1 cellular context compared by ENCODE assay signal in the genomic region with DNA sequence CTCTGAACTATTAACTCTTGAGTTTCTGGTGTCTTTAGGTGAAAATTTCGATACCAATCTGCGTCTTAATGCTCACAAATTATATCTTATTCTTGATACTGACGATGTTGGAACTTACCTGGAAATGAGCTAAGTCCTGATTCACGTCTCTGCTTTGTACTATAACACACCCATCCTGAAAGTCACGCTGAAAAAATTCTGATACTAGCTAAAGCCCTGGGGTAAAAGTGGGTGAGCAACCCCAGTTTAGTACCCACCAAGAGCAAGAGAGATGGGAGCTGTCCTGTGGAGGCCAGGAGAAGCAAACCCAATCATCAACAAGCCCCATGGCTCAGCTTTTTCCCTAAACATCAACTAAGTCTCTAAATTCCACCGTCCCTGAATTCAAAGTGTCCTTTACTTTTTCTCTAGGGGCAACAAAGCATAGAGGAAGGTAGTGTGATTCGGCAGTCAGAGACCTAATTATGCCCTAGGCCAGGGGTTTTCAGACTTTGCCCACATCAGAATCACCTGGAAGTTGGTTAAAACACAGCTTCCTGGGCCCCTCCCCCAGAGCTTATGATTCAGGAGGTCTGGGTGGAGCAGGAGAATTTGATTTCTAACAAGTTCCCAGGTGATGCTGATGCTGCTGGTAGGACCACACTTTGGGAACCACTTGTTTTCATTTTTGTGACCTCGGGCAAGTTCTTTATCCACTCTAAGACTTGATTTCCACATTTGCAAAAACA.
TF ChIP-seq lines count a peak whose summit lies in the region.

No MANE protein-coding gene starts in this region.

TF ChIP-seq in H1, 55 proteins besides CTCF, POLR2A, EP300 and RAD21:
- no peak for TF ChIP-seq CHD2 (IDR thresholded peaks at IDR 0.05; ENCODE audit: low read length)
- TF ChIP-seq FOSL1 (IDR thresholded peaks at IDR 0.05; ENCODE audit: insufficient read depth, low read depth, low read length), result no peak
- no peak for TF ChIP-seq KDM5A (IDR thresholded peaks at IDR 0.05; ENCODE audit: low read length)
- TF ChIP-seq RFX5 (IDR thresholded peaks at IDR 0.05; ENCODE audit: borderline replicate concordance, low read depth, low read length), result no peak
- TF ChIP-seq TEAD4 (IDR thresholded peaks at IDR 0.05; ENCODE audit: low read depth, low read length), result no peak
- no peak for TF ChIP-seq POU5F1 (IDR thresholded peaks at IDR 0.05; ENCODE audit: low read depth, low read length)
- TF ChIP-seq, protein P1, sequence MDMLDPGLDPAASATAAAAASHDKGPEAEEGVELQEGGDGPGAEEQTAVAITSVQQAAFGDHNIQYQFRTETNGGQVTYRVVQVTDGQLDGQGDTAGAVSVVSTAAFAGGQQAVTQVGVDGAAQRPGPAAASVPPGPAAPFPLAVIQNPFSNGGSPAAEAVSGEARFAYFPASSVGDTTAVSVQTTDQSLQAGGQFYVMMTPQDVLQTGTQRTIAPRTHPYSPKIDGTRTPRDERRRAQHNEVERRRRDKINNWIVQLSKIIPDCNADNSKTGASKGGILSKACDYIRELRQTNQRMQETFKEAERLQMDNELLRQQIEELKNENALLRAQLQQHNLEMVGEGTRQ (IDR thresholded peaks at IDR 0.05; ENCODE audit: low read length), result no peak
- TF ChIP-seq SIRT6 (IDR thresholded peaks at IDR 0.05; ENCODE audit: low read length), result no peak
